In genomic region chr22:24144056-24144455, GRCh38 we compare ENCODE assay signal across 15 cellular contexts. TPM values are rescaled to one million over a fixed set of nuclear protein-coding genes. Genes with fewer than 3 reads are reported as not detected.
DNase-seq lines count a peak whose midpoint lies in the region; TF ChIP-seq lines count a peak whose summit lies in the region.
"Had no signal": no experiment of that assay in that cellular context is flagged by ENCODE, and none has a peak within 500 bp of the region (broad histone marks: within the 10 kb centered on the region; RNA-seq: fewer than 3 reads in every experiment).

No MANE protein-coding gene starts in this region.

- no peaks in the 10 kb centered on the region for H3K36me3 ChIP-seq in CD4-positive, alpha-beta memory T cell (ENCODE audit: insufficient read depth, low read length)
- H3K36me3 ChIP-seq in KOPT-K1 (ENCODE audit: insufficient read depth, low read length): peaks cover 65% of the 10 kb centered on the region
- peaks cover 13% of the 10 kb centered on the region for H3K36me3 ChIP-seq in endodermal cell (ENCODE audit: control insufficient read depth, insufficient read depth, low read length)

- no peak overlapping the region for H3K9ac ChIP-seq in endodermal cell (ENCODE audit: extremely low read depth, low read length, poor library complexity, severe bottlenecking)
- H3K9ac ChIP-seq: parathyroid adenoma had no signal

- POLR2A ChIA-PET in CD4-positive, alpha-beta memory T cell (lab: Charles Lee; ENCODE audit: partially characterized antibody): interaction anchor here (0.6 to 11.7 kb wide), 3 partner anchors 12 to 43 kb away, joined by 3 to 176 read pairs (median 3); no protein-coding TSS in a partner anchor

- no peak overlapping the region for H3K4me3 ChIP-seq in CD4-positive, alpha-beta memory T cell (ENCODE audit: low read length in 2 of 2)
- no peak overlapping the region for H3K4me3 ChIP-seq in endodermal cell (ENCODE audit: low read length)

- H3K4me1 ChIP-seq in CD4-positive, alpha-beta memory T cell (ENCODE audit: insufficient read depth, low read length): peaks cover 84% of the 10 kb centered on the region
- peaks cover 16% of the 10 kb centered on the region for H3K4me1 ChIP-seq in endodermal cell (ENCODE audit: control insufficient read depth, insufficient read depth, low read length)

- DNase-seq in CD4-positive, alpha-beta memory T cell: no peak
- DNase-seq in endodermal cell: no peak
- no peak for DNase-seq in NCI-H1048 (lab: John Stamatoyannopoulos, UW)
- no peak for DNase-seq in C1 segment of cervical spinal cord (lab: John Stamatoyannopoulos, UW)
- DNase-seq in kidney glomerular epithelial cell (lab: John Stamatoyannopoulos, UW): no peak
- DNase-seq: DMS79 treated with DMSO at 0.1 percent for 48 hours, HFFc6, left colon, NCI-H187 treated with DMSO at 0.1 percent for 48 hours, NCI-H446, SHP77 had no signal

- H3K4me1 Mint-ChIP-seq in CD4-positive, alpha-beta memory T cell: peaks cover 40 to 79% (median 68%) of the 10 kb centered on the region in 4 donors
- H3K4me1 Mint-ChIP-seq in endodermal cell: peaks cover 10% of the 10 kb centered on the region

- CTCF ChIA-PET in CD4-positive, alpha-beta memory T cell (lab: Charles Lee; ENCODE audit: partially characterized antibody): interaction anchor here (4.7 kb wide), 1 partner anchor 11 kb away, joined by 44 read pairs; no protein-coding TSS in a partner anchor

- no peak for TF ChIP-seq CTCF in endodermal cell (conservative IDR thresholded peaks at IDR 0.05)

- no peaks in the 10 kb centered on the region for H3K27me3 ChIP-seq in CD4-positive, alpha-beta memory T cell (ENCODE audit: insufficient read depth, low read length)
- no peaks in the 10 kb centered on the region for H3K27me3 ChIP-seq in endodermal cell (ENCODE audit: control insufficient read depth, insufficient read depth, low read length, poor library complexity, severe bottlenecking)

- H3K9me3 Mint-ChIP-seq in CD4-positive, alpha-beta memory T cell: no peaks in the 10 kb centered on the region
- H3K9me3 Mint-ChIP-seq in endodermal cell: no peaks in the 10 kb centered on the region
- H3K9me3 Mint-ChIP-seq: HFFc6; stimulated activated naive CD8-positive, alpha-beta T cell treated with anti-CD3 and anti-CD28 coated beads, Interleukin-15, Interleukin-2, amounts not matched to agents 100 ng/mL and 50 ng/mL, for 24 hours had no signal

- peak overlapping the region in 5 of 7 donors; percentile 21 to 87 (median 74) for H3K27ac Mint-ChIP-seq in CD4-positive, alpha-beta memory T cell
- H3K27ac Mint-ChIP-seq in endodermal cell: peak overlapping the region; percentile 27

- H3K27me3 Mint-ChIP-seq in CD4-positive, alpha-beta memory T cell: no peaks in the 10 kb centered on the region
- no peaks in the 10 kb centered on the region for H3K27me3 Mint-ChIP-seq in endodermal cell (ENCODE audit: insufficient read depth)
- H3K27me3 Mint-ChIP-seq: stimulated activated naive CD8-positive, alpha-beta T cell treated with anti-CD3 and anti-CD28 coated beads, Interleukin-15, Interleukin-2, amounts not matched to agents 100 ng/mL and 50 ng/mL, for 24 hours had no signal

- intact Hi-C loops in CD4-positive, alpha-beta memory T cell (cut with micrococcal nuclease): no loop called here

- H3K4me3 Mint-ChIP-seq in CD4-positive, alpha-beta memory T cell: no peak overlapping the region
- no peak overlapping the region for H3K4me3 Mint-ChIP-seq in endodermal cell
- H3K4me3 Mint-ChIP-seq: HFFc6; stimulated activated naive CD8-positive, alpha-beta T cell treated with anti-CD3 and anti-CD28 coated beads, Interleukin-15, Interleukin-2, amounts not matched to agents 100 ng/mL and 50 ng/mL, for 24 hours had no signal

- H3K9me3 ChIP-seq in CD4-positive, alpha-beta memory T cell (ENCODE audit: control insufficient read depth in 1 of 2, low read length in 2 of 2): no peaks in the 10 kb centered on the region
- H3K9me3 ChIP-seq in KOPT-K1 (ENCODE audit: insufficient read depth, low read length, poor library complexity, severe bottlenecking) (no peaks in the 10 kb centered on the region), endodermal cell (ENCODE audit: control insufficient read depth, low read length) (no peaks in the 10 kb centered on the region)

- H3K27ac ChIP-seq in CD4-positive, alpha-beta memory T cell (ENCODE audit: low read depth, low read length): no peak overlapping the region
- peak overlapping the region; percentile 30 for H3K27ac ChIP-seq in KOPT-K1 (ENCODE audit: low read depth, low read length, poor library complexity, severe bottlenecking)
- no peak overlapping the region for H3K27ac ChIP-seq in endodermal cell (ENCODE audit: low read depth, low read length)
- peak overlapping the region; percentile 30 for H3K27ac ChIP-seq in temporal lobe (ENCODE audit: low read depth, low read length)
- H3K27ac ChIP-seq: parathyroid adenoma had no signal

- WGBS in endodermal cell (ENCODE audit: insufficient coverage in 1 of 2, insufficient read length in 1 of 2), 2 experiments: 92 to 100% methylated on average over 1 of the region's 1 CpG

- peaks cover 0 to 2% of the 10 kb centered on the region in 2 donors for H3K36me3 Mint-ChIP-seq in CD4-positive, alpha-beta memory T cell
- peaks cover 5% of the 10 kb centered on the region for H3K36me3 Mint-ChIP-seq in endodermal cell (ENCODE audit: low read depth)

RNA-seq across cellular contexts. Expression of gene SUSD2, which starts 37.2 kb away (rescaled TPM):
- total RNA-seq in CD4-positive, alpha-beta memory T cell: under 1 TPM; 0.44 to 0.52 TPM
- under 1 TPM in 1 of 2 donors, not detected in 1; 0.05 TPM for polyA plus RNA-seq in CD4-positive, alpha-beta memory T cell
- total RNA-seq in endodermal cell (1 to 10 TPM in 1 of 2 donors, under 1 TPM in 1; 0.40 to 1.6 TPM), temporal lobe (0.25 TPM)
- polyA plus RNA-seq in endodermal cell (2013, experiment 1 of 2): 2.9 TPM
- polyA plus RNA-seq in endodermal cell (2013, experiment 2 of 2): 2.2 TPM

Comparison
In these comparisons a context has a peak if more than half of its experiments do, and no peak if none do; other contexts are left out.
1. H3K27ac ChIP-seq: peak in KOPT-K1 (single experiment) and temporal lobe (single experiment); none in CD4-positive, alpha-beta memory T cell (single experiment) and endodermal cell (single experiment).